9 cellular contexts compared by ENCODE assay signal in the genomic region with DNA sequence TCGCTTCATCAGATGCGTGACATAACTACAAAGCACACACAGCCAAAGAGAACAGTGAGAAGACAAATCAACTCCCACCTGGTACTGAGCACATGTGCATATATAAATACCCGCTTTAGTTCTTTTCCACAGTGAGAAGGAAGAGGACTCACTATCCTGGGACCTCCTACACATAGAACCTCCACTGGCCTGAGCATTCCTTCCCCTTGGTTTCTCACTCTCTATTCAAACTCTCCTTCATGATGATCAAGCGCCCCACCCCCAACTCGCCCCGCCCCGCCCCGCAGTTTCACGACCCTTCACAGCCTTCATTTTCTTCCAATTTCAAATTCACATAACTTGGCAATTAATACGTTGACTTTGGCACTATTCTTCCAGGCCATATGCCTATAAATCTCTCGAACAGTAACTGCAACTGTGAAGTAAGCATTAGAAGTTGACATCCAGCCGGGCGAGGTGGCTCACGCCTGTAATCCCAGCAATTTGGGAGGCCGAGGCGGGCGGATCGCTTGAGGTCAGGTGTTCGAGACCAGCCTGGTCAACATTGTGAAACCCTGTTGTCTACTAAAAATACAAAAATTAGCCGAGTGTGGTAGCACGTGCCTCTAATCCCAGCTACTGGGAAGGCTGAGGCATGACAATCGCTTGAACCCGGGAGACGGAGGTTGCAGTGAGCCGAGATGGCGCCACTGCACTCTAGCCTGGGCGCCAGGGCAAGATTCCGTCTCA. TPM values are rescaled to one million over a fixed set of nuclear protein-coding genes. Genes with fewer than 3 reads are reported as not detected.
DNase-seq lines count a peak whose midpoint lies in the region; ATAC-seq and TF ChIP-seq lines count a peak whose summit lies in the region.
"Had no signal": no experiment of that assay in that cellular context is flagged by ENCODE, and none has a peak within 500 bp of the region (broad histone marks: within the 10 kb centered on the region; RNA-seq: fewer than 3 reads in every experiment).

No MANE protein-coding gene starts in this region.

- TF ChIP-seq CTCF in GM12875 (IDR thresholded peaks at IDR 0.05; ENCODE audit: borderline replicate concordance, insufficient read depth, low read depth, low read length): no peak
- no peak for TF ChIP-seq CTCF in WERI-Rb-1 (IDR thresholded peaks at IDR 0.05; ENCODE audit: low read depth, low read length)
- TF ChIP-seq CTCF in gastroesophageal sphincter (IDR thresholded peaks at IDR 0.05): no peak
- no peak for TF ChIP-seq CTCF in gastrocnemius medialis (IDR thresholded peaks at IDR 0.05 in 4 of 5, conservative IDR thresholded peaks at IDR 0.05 in 1 of 5)

- 8 to 19% methylated on average over 15 to 28 of the region's 28 CpGs for WGBS in gastroesophageal sphincter (ENCODE audit: low coverage in 1 of 2), 2 donors

- in situ Hi-C loops in gastrocnemius medialis (cut with MboI; ENCODE audit: low sequenced_read_pairs in 4 of 4): loop anchor here (10.0 to 25.0 kb wide), 5 partner anchors 198 to 573 kb away; partner anchors contain the start of genes FSD2 (in 2 of the 4), WHAMM (in 2 of the 4), C15orf40 (in 1 of the 4) and TM6SF1 (in 1 of the 4)

- no peaks in the 10 kb centered on the region for H3K9me3 ChIP-seq in WERI-Rb-1 (ENCODE audit: severe bottlenecking)
- H3K9me3 ChIP-seq in gastroesophageal sphincter: no peaks in the 10 kb centered on the region
- H3K9me3 ChIP-seq in gastrocnemius medialis: no peaks in the 10 kb centered on the region

- no peak for ATAC-seq in gastroesophageal sphincter
- no peak for ATAC-seq in gastrocnemius medialis
- no peak for ATAC-seq in HG02759 (IDR thresholded peaks at IDR 0.05; ENCODE audit: unreplicated experiment)
- no peak for ATAC-seq in HG02678 (IDR thresholded peaks at IDR 0.05; ENCODE audit: unreplicated experiment)

- TF ChIP-seq POLR2A in gastroesophageal sphincter (IDR thresholded peaks at IDR 0.05) (no peak), gastrocnemius medialis (IDR thresholded peaks at IDR 0.05) (no peak)

- H3K27me3 ChIP-seq in WERI-Rb-1 (ENCODE audit: insufficient read depth, low read depth, severe bottlenecking): no peaks in the 10 kb centered on the region
- no peaks in the 10 kb centered on the region for H3K27me3 ChIP-seq in gastroesophageal sphincter
- H3K27me3 ChIP-seq in gastrocnemius medialis: no peaks in the 10 kb centered on the region

- H3K4me1 ChIP-seq in gastroesophageal sphincter: peaks cover 0 to 37% (median 12%) of the 10 kb centered on the region in 3 donors
- peaks cover 8 to 11% of the 10 kb centered on the region in 2 donors for H3K4me1 ChIP-seq in gastrocnemius medialis

- DNase-seq in WERI-Rb-1 (no peak), gastrocnemius medialis (no peak), pons (ENCODE audit: low spot score) (no peak), kidney glomerular epithelial cell (lab: John Stamatoyannopoulos, UW) (no peak)
- DNase-seq: NCI-H1436 had no signal

- no peak for TF ChIP-seq EP300 in gastroesophageal sphincter (IDR thresholded peaks at IDR 0.05)

- H3K27ac ChIP-seq in WERI-Rb-1: peak overlapping the region; percentile 87
- peak overlapping the region; percentile 43 to 95 (median 80) for H3K27ac ChIP-seq in gastroesophageal sphincter
- peak overlapping the region; percentile 80 to 91 (median 83) for H3K27ac ChIP-seq in gastrocnemius medialis

- H3K36me3 ChIP-seq in WERI-Rb-1 (peaks cover 57% of the 10 kb centered on the region), gastroesophageal sphincter (peaks cover 0 to 50% of the 10 kb centered on the region in 2 donors), gastrocnemius medialis (peaks cover 0 to 46% of the 10 kb centered on the region in 2 donors)

- intact Hi-C loops in gastrocnemius medialis (cut with DNase I; ENCODE audit: low total_unique reads): loop anchor here (10.0 kb wide), 1 partner anchor 476 kb away; the partner anchor contains the start of gene C15orf40

- H3K4me3 ChIP-seq in GM12875 (ENCODE audit: low read depth, low read length) (peak overlapping the region; percentile 90), WERI-Rb-1 (ENCODE audit: low read depth, low read length) (peak overlapping the region; percentile 99), gastroesophageal sphincter (peak overlapping the region; percentile 71 to 83), gastrocnemius medialis (peak overlapping the region; percentile 82 to 88 (median 85))

RNA-seq across cellular contexts. Expression of gene RPS17, which starts 1.1 kb away (rescaled TPM):
- 1,000 to 10,000 TPM in 3 of 4 donors, 100 to 1,000 TPM in 1; 845 to 2,591 (median 2,334) TPM for total RNA-seq in gastroesophageal sphincter
- 1,000 to 10,000 TPM; 1,547 to 2,112 (median 1,667) TPM for total RNA-seq in gastrocnemius medialis
